ENCODE assay signal across 8 cellular contexts in genomic region chr11:370087-370941, GRCh38. TPM values are rescaled to one million over a fixed set of nuclear protein-coding genes. Genes with fewer than 3 reads are reported as not detected.
A peak's percentile ranks its signal among the peaks of the same experiment; 100 is the strongest.
DNase-seq lines count a peak whose midpoint lies in the region; ATAC-seq and TF ChIP-seq lines count a peak whose summit lies in the region.

No MANE protein-coding gene starts in this region.

- no peaks in the 10 kb centered on the region for H3K79me2 ChIP-seq in GM23248 (ENCODE audit: insufficient read depth)

- no peak overlapping the region for H3K27ac ChIP-seq in A673 (ENCODE audit: low read depth, low read length, poor library complexity, severe bottlenecking)
- H3K27ac ChIP-seq in GM23248, result no peak overlapping the region
- peak overlapping the region; percentile 65 for H3K27ac ChIP-seq in layer of hippocampus (ENCODE audit: low read depth, low read length)
- H3K27ac ChIP-seq in coronary artery, result no peak overlapping the region

- 20 to 36% methylated on average over 26 to 38 of the region's 40 CpGs for WGBS in GM23248 (ENCODE audit: low coverage in 1 of 2, low lambda C conversion rate in 2 of 2, missing lambda C conversion rate in 2 of 2), 2 experiments

- no peaks in the 10 kb centered on the region for H4K20me1 ChIP-seq in GM23248 (ENCODE audit: insufficient read depth)

- H3F3A ChIP-seq in GM23248 (ENCODE audit: insufficient read depth), result no peaks in the 10 kb centered on the region

- POLR2A ChIA-PET in A673 (lab: Charles Lee; ENCODE audit: low non-redundant PET), result no interaction called here

- H3K27me3 ChIP-seq in A673 (replicated peaks; ENCODE audit: insufficient read depth, low read depth, low read length, poor library complexity) (no peaks in the 10 kb centered on the region), GM23248 (replicated peaks; ENCODE audit: insufficient read depth) (peaks cover 13% of the 10 kb centered on the region), layer of hippocampus (ENCODE audit: control insufficient read depth, insufficient read depth, low read length) (no peaks in the 10 kb centered on the region)

- CTCF ChIA-PET in A673 (lab: Charles Lee), result no interaction called here

- no peak overlapping the region for H2AFZ ChIP-seq in GM23248

- H3K4me2 ChIP-seq in GM23248 (ENCODE audit: unreplicated experiment), result peak overlapping the region; percentile 61

- intact Hi-C loops in A673 (cut with micrococcal nuclease; ENCODE audit: unreplicated experiment), result no loop called here

- H3K4me1 ChIP-seq in A673 (ENCODE audit: insufficient read depth, low read length, poor library complexity, severe bottlenecking), result peaks cover 9% of the 10 kb centered on the region
- no peaks in the 10 kb centered on the region for H3K4me1 ChIP-seq in GM23248 (ENCODE audit: insufficient read depth)

- TF ChIP-seq CTCF in A673 (conservative IDR thresholded peaks at IDR 0.05; ENCODE audit: low read depth, low read length) (no peak), astrocyte of the spinal cord (IDR thresholded peaks at IDR 0.05; ENCODE audit: low read depth, low read length) (no peak), coronary artery (IDR thresholded peaks at IDR 0.05) (no peak)

- in situ Hi-C loops in GM23248 (cut with MboI), result no loop called here
- in situ Hi-C loops in astrocyte of the spinal cord (cut with HindIII; ENCODE audit: low sequenced_read_pairs), result no loop called here

- no peaks in the 10 kb centered on the region for H3K9me3 ChIP-seq in A673 (ENCODE audit: low read depth, low read length, poor library complexity, severe bottlenecking)
- H3K9me3 ChIP-seq in GM23248 (ENCODE audit: low read depth), result no peaks in the 10 kb centered on the region

- DNase-seq in A673 (ENCODE audit: low spot score), result no peak
- no peak for DNase-seq in GM23248
- DNase-seq in astrocyte of the spinal cord (ENCODE audit: low read depth, low spot score), result no peak
- DNase-seq in coronary artery (ENCODE audit: low spot score), result no peak
- DNase-seq in NCI-H345 treated with DMSO at 0.1 percent for 48 hours (lab: John Stamatoyannopoulos, UW; ENCODE audit: unreplicated experiment), result no peak

- peak overlapping the region; percentile 55 for H3K9ac ChIP-seq in GM23248

- peak overlapping the region; percentile 44 for H3K4me3 ChIP-seq in A673 (ENCODE audit: low read depth, low read length, poor library complexity, severe bottlenecking)
- peak overlapping the region; percentile 64 for H3K4me3 ChIP-seq in GM23248
- H3K4me3 ChIP-seq in astrocyte of the spinal cord (ENCODE audit: low read depth, low read length), result peak overlapping the region; percentile 43
- no peak overlapping the region for H3K4me3 ChIP-seq in coronary artery

- H3K36me3 ChIP-seq in A673 (ENCODE audit: insufficient read depth, low read length, poor library complexity, severe bottlenecking) (no peaks in the 10 kb centered on the region), GM23248 (ENCODE audit: low read depth) (no peaks in the 10 kb centered on the region)

- BruUV-seq in A673 (replicated peaks; lab: Mats Ljungman, UMichigan), result no TSS peak

- no peak for ATAC-seq in HG02870 (IDR thresholded peaks at IDR 0.05; ENCODE audit: unreplicated experiment)
- ATAC-seq in GM21367 (IDR thresholded peaks at IDR 0.05; ENCODE audit: unreplicated experiment), result no peak

- H3K9me2 ChIP-seq in GM23248 (ENCODE audit: insufficient read depth), result no peaks in the 10 kb centered on the region

RNA-seq across cellular contexts. Expression of gene B4GALNT4, which starts 1.0 kb away (rescaled TPM):
- total RNA-seq in A673 (2021), result 19.0 and 28.9 TPM in 2 replicates
- 16.5 and 24.7 TPM in 2 replicates for total RNA-seq in GM23248 (2014; rRNA removed; shearing (Covaris generic))
- 1.9 and 2.3 TPM in 2 replicates for polyA plus RNA-seq in GM23248 (2016; fragmentation: Nextera tagmentation; extraction: Ambion mirVana)

RNA-seq across cellular contexts. Expression of gene PKP3, which starts 23.7 kb away (rescaled TPM):
- total RNA-seq in A673 (2021), result not detected in 2 replicates
- total RNA-seq in GM23248 (2014; rRNA removed; shearing (Covaris generic)), result 1.2 and 4.9 TPM in 2 replicates
- 2.2 and 2.4 TPM in 2 replicates for polyA plus RNA-seq in GM23248 (2016; fragmentation: Nextera tagmentation; extraction: Ambion mirVana)

RNA-seq across cellular contexts. Expression of gene SIGIRR, which starts 44.5 kb away (rescaled TPM):
- total RNA-seq in A673 (2021), result 16.6 and 17.6 TPM in 2 replicates
- total RNA-seq in GM23248 (2014; rRNA removed; shearing (Covaris generic)), result 17.7 and 28.3 TPM in 2 replicates
- 59.5 and 61.1 TPM in 2 replicates for polyA plus RNA-seq in GM23248 (2016; fragmentation: Nextera tagmentation; extraction: Ambion mirVana)

RNA-seq across cellular contexts. Expression of gene IFITM3, which starts 49.7 kb away (rescaled TPM):
- 87.6 and 99.8 TPM in 2 replicates for total RNA-seq in A673 (2021)
- total RNA-seq in GM23248 (2014; rRNA removed; shearing (Covaris generic)), result 62.5 and 158 TPM in 2 replicates
- polyA plus RNA-seq in GM23248 (2016; fragmentation: Nextera tagmentation; extraction: Ambion mirVana), result 1,892 and 1,917 TPM in 2 replicates

RNA-seq across cellular contexts. Expression of gene IFITM1, which starts 56.5 kb away (rescaled TPM):
- 24.4 and 34.1 TPM in 2 replicates for total RNA-seq in A673 (2021)
- 72.7 and 77.3 TPM in 2 replicates for total RNA-seq in GM23248 (2014; rRNA removed; shearing (Covaris generic))
- 180 and 187 TPM in 2 replicates for polyA plus RNA-seq in GM23248 (2016; fragmentation: Nextera tagmentation; extraction: Ambion mirVana)
